In the genomic region with DNA sequence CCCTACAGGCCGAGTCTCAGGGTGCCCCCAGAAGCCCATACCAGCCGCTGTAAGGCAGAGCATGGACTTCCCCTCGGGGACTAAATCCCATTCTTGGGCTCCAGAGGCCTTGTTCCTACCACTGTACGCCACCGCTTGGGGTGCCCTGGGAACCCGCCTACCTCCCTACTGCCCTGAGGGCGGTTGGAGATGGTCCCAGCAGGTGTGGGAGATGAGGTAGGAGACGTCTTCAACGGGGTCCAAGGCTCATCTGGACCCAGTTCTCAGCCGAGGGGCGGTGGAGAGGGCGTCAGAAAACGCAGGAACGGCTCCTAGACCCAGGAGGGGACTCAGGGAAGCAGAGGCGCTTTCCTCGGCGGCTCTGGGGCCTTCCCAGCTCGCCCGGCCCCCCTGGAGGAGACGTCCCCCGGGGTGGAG, we compare ENCODE assay signal across 9 cellular contexts. TPM values are rescaled to one million over a fixed set of nuclear protein-coding genes. Genes with fewer than 3 reads are reported as not detected.
DNase-seq lines count a peak whose midpoint lies in the region; ATAC-seq, FAIRE-seq and TF ChIP-seq lines count a peak whose summit lies in the region.
"Had no signal": no experiment of that assay in that cellular context is flagged by ENCODE, and none has a peak within 500 bp of the region (broad histone marks: within the 10 kb centered on the region; RNA-seq: fewer than 3 reads in every experiment).

No MANE protein-coding gene starts in this region.

- peak overlapping the region; percentile 77 for H4K8ac ChIP-seq in neuronal stem cell (ENCODE audit: low read depth, low read length)

- H3K27ac Mint-ChIP-seq in natural killer cell treated with Interleukin-12 subunit alpha and Interleukin-12 subunit beta and Interleukin-15 and Interleukin-18, amount 100 ng/mL, for 72 hours: no peak overlapping the region

- H2AFZ ChIP-seq in endothelial cell of umbilical vein (ENCODE audit: low read depth, low read length): peak overlapping the region; percentile 54
- H2AFZ ChIP-seq in neuronal stem cell (ENCODE audit: low read length): peak overlapping the region; percentile 97

- no peaks in the 10 kb centered on the region for H3K36me3 ChIP-seq in right atrium auricular region
- H3K36me3 ChIP-seq in endothelial cell of umbilical vein (ENCODE audit: control insufficient read depth in 2 of 2, extremely low read depth in 1 of 2, insufficient read depth in 2 of 2, low read length in 2 of 2): no peaks in the 10 kb centered on the region
- peaks cover 19 to 34% of the 10 kb centered on the region in 2 donors for H3K36me3 ChIP-seq in neuronal stem cell (replicated peaks in 1 of 2; ENCODE audit: control insufficient read depth in 2 of 2, insufficient read depth in 2 of 2, low read length in 2 of 2)

- H3K27ac ChIP-seq in right atrium auricular region (peak overlapping the region; percentile 66 to 75), endothelial cell of umbilical vein (ENCODE audit: insufficient read depth, low read depth, low read length) (no peak overlapping the region), neuronal stem cell (replicated peaks; ENCODE audit: low read length) (no peak overlapping the region)

- FAIRE-seq in endothelial cell of umbilical vein (lab: Jason Lieb, UNC): no peak
- no peak for FAIRE-seq in urothelium cell line (lab: Jason Lieb, UNC)

- no CpG with 5 or more reads among the region's 21 CpGs for WGBS in neuronal stem cell (ENCODE audit: extremely low coverage in 2 of 2, insufficient read length in 2 of 2, insufficient replicate concordance in 1 of 2), 2 donors

- no peaks in the 10 kb centered on the region for H3K27me3 ChIP-seq in right atrium auricular region
- no peaks in the 10 kb centered on the region for H3K27me3 ChIP-seq in endothelial cell of umbilical vein (ENCODE audit: control insufficient read depth in 2 of 2, insufficient read depth in 2 of 2, low read length in 2 of 2)
- peaks cover 0 to 2% (median 0%) of the 10 kb centered on the region in 3 experiments for H3K27me3 ChIP-seq in neuronal stem cell (ENCODE audit: control insufficient read depth in 3 of 3, insufficient read depth in 3 of 3, low read depth in 1 of 3, low read length in 3 of 3)

- no peaks in the 10 kb centered on the region for H4K20me1 ChIP-seq in endothelial cell of umbilical vein (replicated peaks; ENCODE audit: control insufficient read depth, extremely low read depth, insufficient read depth, low read length)

- peak overlapping the region; percentile 11 for H3K14ac ChIP-seq in neuronal stem cell (ENCODE audit: low read length)

- H3K4me3 Mint-ChIP-seq in natural killer cell treated with Interleukin-12 subunit alpha and Interleukin-12 subunit beta and Interleukin-15 and Interleukin-18, amount 100 ng/mL, for 72 hours: no peak overlapping the region

- H3K9ac ChIP-seq in endothelial cell of umbilical vein (replicated peaks; ENCODE audit: extremely low read depth, insufficient read depth, low read length) (no peak overlapping the region), neuronal stem cell (ENCODE audit: low read depth, low read length, poor library complexity) (no peak overlapping the region)

- no peak overlapping the region for H2BK12ac ChIP-seq in neuronal stem cell (ENCODE audit: low read length)

- H3K23ac ChIP-seq in neuronal stem cell (ENCODE audit: low read depth, low read length, poor library complexity): no peak overlapping the region

- H3K4me1 Mint-ChIP-seq in natural killer cell treated with Interleukin-12 subunit alpha and Interleukin-12 subunit beta and Interleukin-15 and Interleukin-18, amount 100 ng/mL, for 72 hours (ENCODE audit: low read depth in 2 of 2): peaks cover 5 to 13% of the 10 kb centered on the region in 2 donors

- H3K4ac ChIP-seq in neuronal stem cell (ENCODE audit: low read length): no peak overlapping the region

- no peak for ATAC-seq in left cardiac atrium
- no peak for ATAC-seq in natural killer cell treated with Interleukin-12 subunit alpha and Interleukin-12 subunit beta and Interleukin-15 and Interleukin-18, amount 100 ng/mL, for 72 hours
- no peak for ATAC-seq in HG03175 (IDR thresholded peaks at IDR 0.05; ENCODE audit: unreplicated experiment)

- no peak for TF ChIP-seq POLR2A in endothelial cell of umbilical vein (IDR thresholded peaks at IDR 0.05; ENCODE audit: low read depth, low read length)
- TF ChIP-seq POLR2A in erythroblast (IDR thresholded peaks at IDR 0.05; ENCODE audit: low read length): no peak

- H2BK120ac ChIP-seq in neuronal stem cell (ENCODE audit: low read depth, low read length): no peak overlapping the region

- DNase-seq in right atrium auricular region (ENCODE audit: low spot score): no peak
- no peak for DNase-seq in left cardiac atrium
- no peak for DNase-seq in endothelial cell of umbilical vein (ENCODE audit: low read depth, low spot score)
- DNase-seq in neuronal stem cell (ENCODE audit: low spot score): no peak
- no peak for DNase-seq in natural killer cell treated with Interleukin-12 subunit alpha and Interleukin-12 subunit beta and Interleukin-15 and Interleukin-18, amount 100 ng/mL, for 72 hours (ENCODE audit: low spot score)
- DNase-seq in erythroblast (lab: John Stamatoyannopoulos, UW): no peak
- DNase-seq in urothelium cell line (ENCODE audit: low spot score): no peak
- DNase-seq: NK-92 treated with Interleukin-12 subunit alpha and Interleukin-12 subunit beta, amount 100 ng/mL, for 24 hours had no signal

- H3K4me2 ChIP-seq in endothelial cell of umbilical vein (ENCODE audit: insufficient read depth, low read length): no peak overlapping the region
- peak overlapping the region; percentile 65 for H3K4me2 ChIP-seq in neuronal stem cell (ENCODE audit: insufficient read depth, low read length, poor library complexity, severe bottlenecking)

- H3K9me1 ChIP-seq in endothelial cell of umbilical vein (replicated peaks; ENCODE audit: control insufficient read depth, extremely low read depth, insufficient read depth, low read length): no peaks in the 10 kb centered on the region

- BruUV-seq in endothelial cell of umbilical vein (replicated peaks; lab: Mats Ljungman, UMichigan): no TSS peak

- H3K4me1 ChIP-seq in right atrium auricular region: peaks cover 0 to 21% of the 10 kb centered on the region in 2 donors
- peaks cover 3% of the 10 kb centered on the region for H3K4me1 ChIP-seq in endothelial cell of umbilical vein (ENCODE audit: control insufficient read depth, extremely low read depth, insufficient read depth, low read length)
- peaks cover 5 to 11% of the 10 kb centered on the region in 2 donors for H3K4me1 ChIP-seq in neuronal stem cell (ENCODE audit: control insufficient read depth in 2 of 2, insufficient read depth in 1 of 2, low read depth in 1 of 2, low read length in 2 of 2)

- no peaks in the 10 kb centered on the region for H3K79me2 ChIP-seq in endothelial cell of umbilical vein (ENCODE audit: control insufficient read depth, insufficient read depth, low read length)

- POLR2A ChIA-PET in endothelial cell of umbilical vein (lab: Charles Lee): no interaction called here

- TF ChIP-seq CTCF in right atrium auricular region (IDR thresholded peaks at IDR 0.05): no peak
- TF ChIP-seq CTCF in endothelial cell of umbilical vein (IDR thresholded peaks at IDR 0.05; ENCODE audit: extremely low read depth in 1 of 2, insufficient read depth in 1 of 2, low read depth in 1 of 2, low read length in 2 of 2): no peak

- H3K4me3 ChIP-seq in right atrium auricular region (peak overlapping the region; percentile 53 to 72), endothelial cell of umbilical vein (replicated peaks in 1 of 3; ENCODE audit: insufficient read depth in 1 of 3, low read depth in 1 of 3, low read length in 3 of 3) (no peak overlapping the region), neuronal stem cell (ENCODE audit: low read length in 2 of 2) (peak overlapping the region; percentile 72 to 83)

- H3K27me3 Mint-ChIP-seq in natural killer cell treated with Interleukin-12 subunit alpha and Interleukin-12 subunit beta and Interleukin-15 and Interleukin-18, amount 100 ng/mL, for 72 hours: no peaks in the 10 kb centered on the region

- peak overlapping the region; percentile 26 for H2BK5ac ChIP-seq in neuronal stem cell (ENCODE audit: low read length)

- dilution Hi-C loops in endothelial cell of umbilical vein (cut with MboI; ENCODE audit: extremely low pct_ligation_motif_present, low sequenced_read_pairs): no loop called here

- H2AK5ac ChIP-seq in neuronal stem cell (ENCODE audit: low read depth, low read length): peak overlapping the region; percentile 98

- peak overlapping the region; percentile 2 for H2BK15ac ChIP-seq in neuronal stem cell (ENCODE audit: low read length)

- H3K18ac ChIP-seq in neuronal stem cell (ENCODE audit: low read length): peak overlapping the region; percentile 89

- intact Hi-C loops in left cardiac atrium (cut with DNase I): no loop called here
- intact Hi-C loops in endothelial cell of umbilical vein (cut with micrococcal nuclease): no loop called here

- peaks cover 26% of the 10 kb centered on the region for H3K9me3 Mint-ChIP-seq in natural killer cell treated with Interleukin-12 subunit alpha and Interleukin-12 subunit beta and Interleukin-15 and Interleukin-18, amount 100 ng/mL, for 72 hours

- CTCF ChIA-PET in endothelial cell of umbilical vein (lab: Charles Lee): no interaction called here

- peaks cover 14% of the 10 kb centered on the region for H3K79me1 ChIP-seq in neuronal stem cell (ENCODE audit: low read depth, low read length)

- H3K9me3 ChIP-seq in right atrium auricular region: peaks cover 0 to 26% of the 10 kb centered on the region in 2 donors
- H3K9me3 ChIP-seq in endothelial cell of umbilical vein (replicated peaks; ENCODE audit: control insufficient read depth, insufficient read depth, low read length): peaks cover 2% of the 10 kb centered on the region
- H3K9me3 ChIP-seq in neuronal stem cell (replicated peaks in 1 of 2; ENCODE audit: control insufficient read depth in 2 of 2, insufficient read depth in 1 of 2, low read depth in 1 of 2, low read length in 2 of 2): peaks cover 35 to 56% of the 10 kb centered on the region in 2 donors

- no peak overlapping the region for H4K91ac ChIP-seq in neuronal stem cell (ENCODE audit: low read depth, low read length, poor library complexity)

- H3K36me3 Mint-ChIP-seq in natural killer cell treated with Interleukin-12 subunit alpha and Interleukin-12 subunit beta and Interleukin-15 and Interleukin-18, amount 100 ng/mL, for 72 hours: peaks cover 54% of the 10 kb centered on the region

RNA-seq across cellular contexts. Expression of a gene that starts 0.8 kb away (rescaled TPM):
- total RNA-seq in right atrium auricular region (1 to 10 TPM; 3.3 to 4.9 TPM), left cardiac atrium (1 to 10 TPM; 4.1 to 5.2 TPM), endothelial cell of umbilical vein (1.3 and 2.4 TPM in 2 replicates)
- 0.79 and 0.99 TPM in 2 replicates for polyA plus RNA-seq in endothelial cell of umbilical vein
- polyA plus RNA-seq in endothelial cell of umbilical vein (2011; cell fraction: cytosol; rRNA removed): 0.84 and 0.96 TPM in 2 replicates
- polyA plus RNA-seq in endothelial cell of umbilical vein (2011; cell fraction: nucleus; rRNA removed): 0.63 and 1.4 TPM in 2 replicates
- polyA plus RNA-seq in endothelial cell of umbilical vein (2012): 0.26 and 0.37 TPM in 2 replicates
- polyA minus RNA-seq in endothelial cell of umbilical vein: 0.58 and 1.6 TPM in 2 replicates
- polyA minus RNA-seq in endothelial cell of umbilical vein (2011; cell fraction: cytosol; rRNA and poly(A)+ RNA removed): not detected
- 0.82 and 0.96 TPM in 2 replicates for polyA minus RNA-seq in endothelial cell of umbilical vein (2011; cell fraction: nucleus; rRNA and poly(A)+ RNA removed)
- 14.4 TPM for polyA plus RNA-seq in neuronal stem cell (2013, experiment 1 of 2)
- 14.8 TPM for polyA plus RNA-seq in neuronal stem cell (2013, experiment 2 of 2)
- total RNA-seq in natural killer cell treated with Interleukin-12 subunit alpha and Interleukin-12 subunit beta and Interleukin-15 and Interleukin-18, amount 100 ng/mL, for 72 hours: 1 to 10 TPM; 4.8 to 5.5 TPM

RNA-seq across cellular contexts. Expression of a gene that starts 4.4 kb away (rescaled TPM):
- 1 to 10 TPM; 3.2 to 4.4 TPM for total RNA-seq in right atrium auricular region
- total RNA-seq in left cardiac atrium: 1 to 10 TPM; 4.6 to 5.5 TPM
- 3.8 and 4.2 TPM in 2 replicates for total RNA-seq in endothelial cell of umbilical vein
- 1.4 and 1.5 TPM in 2 replicates for polyA plus RNA-seq in endothelial cell of umbilical vein
- polyA plus RNA-seq in endothelial cell of umbilical vein (2011; cell fraction: cytosol; rRNA removed): 1.7 and 2.0 TPM in 2 replicates
- polyA plus RNA-seq in endothelial cell of umbilical vein (2011; cell fraction: nucleus; rRNA removed): 2.0 and 2.2 TPM in 2 replicates
- polyA plus RNA-seq in endothelial cell of umbilical vein (2012): 2.8 and 3.0 TPM in 2 replicates
- 2.4 and 4.9 TPM in 2 replicates for polyA minus RNA-seq in endothelial cell of umbilical vein
- 1.9 TPM for polyA minus RNA-seq in endothelial cell of umbilical vein (2011; cell fraction: cytosol; rRNA and poly(A)+ RNA removed)
- polyA minus RNA-seq in endothelial cell of umbilical vein (2011; cell fraction: nucleus; rRNA and poly(A)+ RNA removed): 3.5 and 4.7 TPM in 2 replicates
- polyA plus RNA-seq in neuronal stem cell (2013, experiment 1 of 2): 5.0 TPM
- 4.8 TPM for polyA plus RNA-seq in neuronal stem cell (2013, experiment 2 of 2)
- 1 to 10 TPM; 3.1 to 3.4 TPM for total RNA-seq in natural killer cell treated with Interleukin-12 subunit alpha and Interleukin-12 subunit beta and Interleukin-15 and Interleukin-18, amount 100 ng/mL, for 72 hours

RNA-seq across cellular contexts. Expression of a gene that starts 16.6 kb away (rescaled TPM):
- total RNA-seq in right atrium auricular region (10 to 100 TPM in 1 of 2 donors, 1 to 10 TPM in 1; 5.7 to 10.8 TPM), left cardiac atrium (1 to 10 TPM; 3.7 to 5.3 TPM), endothelial cell of umbilical vein (4.0 TPM in 2 replicates)
- 1.5 and 1.7 TPM in 2 replicates for polyA plus RNA-seq in endothelial cell of umbilical vein
- polyA plus RNA-seq in endothelial cell of umbilical vein (2011; cell fraction: cytosol; rRNA removed): 1.9 and 2.0 TPM in 2 replicates
- polyA plus RNA-seq in endothelial cell of umbilical vein (2011; cell fraction: nucleus; rRNA removed): 1.8 and 3.3 TPM in 2 replicates
- polyA plus RNA-seq in endothelial cell of umbilical vein (2012): 1.6 and 1.9 TPM in 2 replicates
- polyA minus RNA-seq in endothelial cell of umbilical vein: 1.6 and 3.4 TPM in 2 replicates
- 3.2 TPM for polyA minus RNA-seq in endothelial cell of umbilical vein (2011; cell fraction: cytosol; rRNA and poly(A)+ RNA removed)
- polyA minus RNA-seq in endothelial cell of umbilical vein (2011; cell fraction: nucleus; rRNA and poly(A)+ RNA removed): 1.5 and 1.7 TPM in 2 replicates
- 3.7 TPM for polyA plus RNA-seq in neuronal stem cell (2013, experiment 1 of 2)
- 3.6 TPM for polyA plus RNA-seq in neuronal stem cell (2013, experiment 2 of 2)
- 1 to 10 TPM; 4.7 to 9.8 TPM for total RNA-seq in natural killer cell treated with Interleukin-12 subunit alpha and Interleukin-12 subunit beta and Interleukin-15 and Interleukin-18, amount 100 ng/mL, for 72 hours

RNA-seq across cellular contexts. Expression of a gene that starts 23.4 kb away (rescaled TPM):
- 1 to 10 TPM; 4.6 to 5.2 TPM for total RNA-seq in right atrium auricular region
- total RNA-seq in left cardiac atrium: 1 to 10 TPM; 6.4 to 9.0 TPM
- total RNA-seq in endothelial cell of umbilical vein: 4.8 and 8.4 TPM in 2 replicates
- 2.0 and 2.5 TPM in 2 replicates for polyA plus RNA-seq in endothelial cell of umbilical vein
- 2.5 and 2.8 TPM in 2 replicates for polyA plus RNA-seq in endothelial cell of umbilical vein (2011; cell fraction: cytosol; rRNA removed)
- polyA plus RNA-seq in endothelial cell of umbilical vein (2011; cell fraction: nucleus; rRNA removed): 7.7 and 7.9 TPM in 2 replicates
- 2.4 and 2.8 TPM in 2 replicates for polyA plus RNA-seq in endothelial cell of umbilical vein (2012)
- polyA minus RNA-seq in endothelial cell of umbilical vein: 7.6 and 9.7 TPM in 2 replicates
- 1.7 TPM for polyA minus RNA-seq in endothelial cell of umbilical vein (2011; cell fraction: cytosol; rRNA and poly(A)+ RNA removed)
- polyA minus RNA-seq in endothelial cell of umbilical vein (2011; cell fraction: nucleus; rRNA and poly(A)+ RNA removed): 5.6 and 5.9 TPM in 2 replicates
- 5.1 TPM for polyA plus RNA-seq in neuronal stem cell (2013, experiment 1 of 2)
- polyA plus RNA-seq in neuronal stem cell (2013, experiment 2 of 2): 5.7 TPM
- 1 to 10 TPM; 7.8 to 8.8 TPM for total RNA-seq in natural killer cell treated with Interleukin-12 subunit alpha and Interleukin-12 subunit beta and Interleukin-15 and Interleukin-18, amount 100 ng/mL, for 72 hours

RNA-seq across cellular contexts. Expression of a gene that starts 30.9 kb away (rescaled TPM):
- total RNA-seq in right atrium auricular region (10 to 100 TPM; 11.5 to 14.1 TPM), left cardiac atrium (10 to 100 TPM; 14.2 to 16.2 TPM), endothelial cell of umbilical vein (11.1 and 12.3 TPM in 2 replicates)
- 3.5 and 6.4 TPM in 2 replicates for polyA plus RNA-seq in endothelial cell of umbilical vein
- polyA plus RNA-seq in endothelial cell of umbilical vein (2011; cell fraction: cytosol; rRNA removed): 4.0 and 5.2 TPM in 2 replicates
- 5.0 and 7.3 TPM in 2 replicates for polyA plus RNA-seq in endothelial cell of umbilical vein (2011; cell fraction: nucleus; rRNA removed)
- 7.2 and 7.7 TPM in 2 replicates for polyA plus RNA-seq in endothelial cell of umbilical vein (2012)
- polyA minus RNA-seq in endothelial cell of umbilical vein: 9.2 and 12.6 TPM in 2 replicates
- polyA minus RNA-seq in endothelial cell of umbilical vein (2011; cell fraction: cytosol; rRNA and poly(A)+ RNA removed): 3.5 TPM
- polyA minus RNA-seq in endothelial cell of umbilical vein (2011; cell fraction: nucleus; rRNA and poly(A)+ RNA removed): 9.9 and 10.3 TPM in 2 replicates
- polyA plus RNA-seq in neuronal stem cell (2013, experiment 1 of 2): 13.1 TPM
- polyA plus RNA-seq in neuronal stem cell (2013, experiment 2 of 2): 13.1 TPM
- 10 to 100 TPM; 11.3 to 11.6 TPM for total RNA-seq in natural killer cell treated with Interleukin-12 subunit alpha and Interleukin-12 subunit beta and Interleukin-15 and Interleukin-18, amount 100 ng/mL, for 72 hours

Comparison
In these comparisons a context has a peak if more than half of its experiments do, and no peak if none do; other contexts are left out.
1. H3K27ac ChIP-seq: peak in right atrium auricular region (2 of 2); none in endothelial cell of umbilical vein (single experiment) and neuronal stem cell (single experiment).
2. H3K4me3 ChIP-seq: peak in right atrium auricular region (2 of 2) and neuronal stem cell (2 of 2); none in endothelial cell of umbilical vein (0 of 3).